11 cellular contexts compared by ENCODE assay signal in genomic region chr9:120184266-120184665, GRCh38.
"Had no signal": no experiment of that assay in that cellular context is flagged by ENCODE, and none has a peak within 500 bp of the region (broad histone marks: within the 10 kb centered on the region; RNA-seq: fewer than 3 reads in every experiment).

No MANE protein-coding gene starts in this region.

- ATAC-seq: activated naive CD8-positive, alpha-beta T cell treated with anti-CD3 and anti-CD28 coated beads, Interleukin-2, amount 50 U/mL, for 24 hours; natural killer cell; stimulated activated effector memory CD8-positive, alpha-beta T cell treated with anti-CD3 and anti-CD28 coated beads, Interleukin-12 subunit alpha, Interleukin-12 subunit beta, amount 100 ng/mL, for 72 hours had no signal

- DNase-seq: activated CD4-positive, alpha-beta T cell treated with anti-CD3 and anti-CD28 coated beads, Interleukin-2, amount 10 ng/mL, durations not matched to agents 7 days and 5 days; activated CD4-positive, CD25-positive, alpha-beta regulatory T cell; activated CD8-positive, alpha-beta memory T cell treated with anti-CD3 and anti-CD28 coated beads for 24 hours; activated naive CD4-positive, alpha-beta T cell treated with Interleukin-2 at 50 U/mL for 16 hours; activated naive CD8-positive, alpha-beta T cell treated with anti-CD3 and anti-CD28 coated beads, Interleukin-2, amount 50 U/mL, for 24 hours; foreskin melanocyte; kidney glomerular epithelial cell; mesendoderm; natural killer cell; nucleus accumbens had no signal
